In genomic region chr14:59771577-59771976, GRCh38 we compare ENCODE assay signal across 11 cellular contexts.
DNase-seq lines count a peak whose midpoint lies in the region; ATAC-seq and FAIRE-seq lines count a peak whose summit lies in the region.
"Had no signal": no experiment of that assay in that cellular context is flagged by ENCODE, and none has a peak within 500 bp of the region (broad histone marks: within the 10 kb centered on the region; RNA-seq: fewer than 3 reads in every experiment).

No MANE protein-coding gene starts in this region.

- no peaks in the 10 kb centered on the region for H3K27me3 ChIP-seq in SJCRH30
- no peaks in the 10 kb centered on the region for H3K27me3 ChIP-seq in small intestine (ENCODE audit: control insufficient read depth in 2 of 2, insufficient read depth in 2 of 2, low read length in 2 of 2)

- H3K4me1 ChIP-seq in SJCRH30: peaks cover 6% of the 10 kb centered on the region; the same call in 1 of the 2 replicates
- H3K4me1 ChIP-seq in small intestine (ENCODE audit: control insufficient read depth in 2 of 2, insufficient read depth in 1 of 2, low read depth in 1 of 2, low read length in 1 of 2): no peaks in the 10 kb centered on the region
- H3K4me1 ChIP-seq: left ventricle myocardium inferior had no signal

- 42 to 52% (median 46%) methylated on average over 2 of the region's 2 CpGs for WGBS in small intestine, 3 donors

- H3K27ac ChIP-seq in SJCRH30 (peak overlapping the region; percentile 3; the same call in 1 of the 2 replicates), small intestine (ENCODE audit: low read depth in 1 of 2, low read length in 1 of 2) (no peak overlapping the region)
- H3K27ac ChIP-seq: C4-2B, left ventricle myocardium inferior had no signal

- H3K4me3 ChIP-seq in SJCRH30: no peak overlapping the region
- H3K4me3 ChIP-seq in small intestine (ENCODE audit: low read depth in 1 of 2, low read length in 2 of 2): no peak overlapping the region
- H3K4me3 ChIP-seq: left ventricle myocardium inferior had no signal

- ATAC-seq in HG03196 (IDR thresholded peaks at IDR 0.05; ENCODE audit: unreplicated experiment) (no peak), HG03280 (IDR thresholded peaks at IDR 0.05; ENCODE audit: unreplicated experiment) (no peak), GM19463 (IDR thresholded peaks at IDR 0.05; ENCODE audit: unreplicated experiment) (no peak)
- ATAC-seq: T-helper 17 cell had no signal

- H3K36me3 ChIP-seq in SJCRH30 (no peaks in the 10 kb centered on the region), small intestine (ENCODE audit: control insufficient read depth in 2 of 2, insufficient read depth in 2 of 2, low read length in 2 of 2) (no peaks in the 10 kb centered on the region)
- H3K36me3 ChIP-seq: left ventricle myocardium inferior had no signal

- DNase-seq in Daoy (ENCODE audit: low read depth): peak; percentile 50
- DNase-seq in NCI-H1930 (lab: John Stamatoyannopoulos, UW): peak; percentile 35 to 68
- no peak for DNase-seq in SJCRH30
- peak; percentile 14 for DNase-seq in hepatic stellate cell (ENCODE audit: low spot score)
- no peak for DNase-seq in small intestine
- DNase-seq: left ventricle myocardium inferior, T-helper 17 cell had no signal

- no peak for FAIRE-seq in small intestine (lab: Jason Lieb, UNC)

- no peaks in the 10 kb centered on the region for H3K9me3 ChIP-seq in SJCRH30 (replicated peaks)
- no peaks in the 10 kb centered on the region for H3K9me3 ChIP-seq in small intestine (ENCODE audit: control insufficient read depth, low read depth)
- H3K9me3 ChIP-seq: left ventricle myocardium inferior had no signal

Comparison
In these comparisons a context has a peak if more than half of its experiments do, and no peak if none do; other contexts are left out.
1. DNase-seq: peak in Daoy (single experiment), NCI-H1930 (2 of 2) and hepatic stellate cell (single experiment); none in SJCRH30 (0 of 2) and small intestine (single experiment).